In genomic region chr6:149863846-149864577, GRCh38 we compare ENCODE assay signal across 8 cellular contexts. TPM values are rescaled to one million over a fixed set of nuclear protein-coding genes. Genes with fewer than 3 reads are reported as not detected.
DNase-seq lines count a peak whose midpoint lies in the region; ATAC-seq, FAIRE-seq and TF ChIP-seq lines count a peak whose summit lies in the region.

Gene LRP11, minus strand, starts transcription at chr6:149864359. Its CDS starts 339 bp downstream, at chr6:149864020.

- H3K4me1 ChIP-seq in Panc1 (ENCODE audit: control insufficient read depth, insufficient read depth, low read length) (peaks cover 19% of the 10 kb centered on the region), esophagus muscularis mucosa (peaks cover 18 to 31% (median 27%) of the 10 kb centered on the region in 4 donors), muscle layer of duodenum (ENCODE audit: control insufficient read depth in 1 of 2, insufficient read depth in 2 of 2, low read length in 2 of 2) (peaks cover 3 to 10% of the 10 kb centered on the region in 2 donors)

- H3K9me3 ChIP-seq in Panc1 (ENCODE audit: control insufficient read depth, insufficient read depth, low read depth, low read length) (no peaks in the 10 kb centered on the region), esophagus muscularis mucosa (no peaks in the 10 kb centered on the region), muscle layer of duodenum (ENCODE audit: control insufficient read depth in 1 of 2, low read length in 2 of 2) (no peaks in the 10 kb centered on the region)

- peak within 1 kb of the TSS; percentile 74 to 75 for H3K4me3 ChIP-seq in Panc1 (ENCODE audit: low read depth in 2 of 2, low read length in 2 of 2)
- peak within 1 kb of the TSS; percentile 67 to 87 (median 80) for H3K4me3 ChIP-seq in esophagus muscularis mucosa
- peak within 1 kb of the TSS; percentile 70 to 82 for H3K4me3 ChIP-seq in muscle layer of duodenum (ENCODE audit: low read depth in 1 of 2, low read length in 2 of 2)

- no peaks in the 10 kb centered on the region for H3K9me3 Mint-ChIP-seq in IgD-negative memory B cell

- H3K27me3 Mint-ChIP-seq in IgD-negative memory B cell: peaks cover 7% of the 10 kb centered on the region

- CTCF ChIA-PET in Panc1 (lab: Charles Lee): no interaction called here

- BruUV-seq in Panc1 (replicated peaks; lab: Mats Ljungman, UMichigan): no TSS peak

- H3K36me3 Mint-ChIP-seq in IgD-negative memory B cell: peaks cover 1% of the 10 kb centered on the region

- TF ChIP-seq CTCF in D721Med (IDR thresholded peaks at IDR 0.05; ENCODE audit: insufficient read depth, missing control alignments): no peak
- TF ChIP-seq CTCF in Panc1 (IDR thresholded peaks at IDR 0.05): no peak
- TF ChIP-seq CTCF in esophagus muscularis mucosa (IDR thresholded peaks at IDR 0.05): no peak

- H3K27ac Mint-ChIP-seq in IgD-negative memory B cell: peak within 1 kb of the TSS; percentile 60 to 74 (median 67)

- ATAC-seq in GM21576 (IDR thresholded peaks at IDR 0.05; ENCODE audit: unreplicated experiment) (peak; percentile 78), Panc1 (peak; percentile 85)

- FAIRE-seq in D721Med (lab: Jason Lieb, UNC): no peak

- in situ Hi-C loops in Panc1 (cut with HindIII; ENCODE audit: low pct_unique_long_range_greater_than_20kb, low sequenced_read_pairs): no loop called here

- no peak for TF ChIP-seq EP300 in esophagus muscularis mucosa (IDR thresholded peaks at IDR 0.05)

- no peaks in the 10 kb centered on the region for H3K36me3 ChIP-seq in Panc1 (ENCODE audit: control insufficient read depth, insufficient read depth, low read length)
- H3K36me3 ChIP-seq in esophagus muscularis mucosa: no peaks in the 10 kb centered on the region
- no peaks in the 10 kb centered on the region for H3K36me3 ChIP-seq in muscle layer of duodenum (ENCODE audit: control insufficient read depth in 1 of 2, insufficient read depth in 2 of 2, low read length in 2 of 2)

- no peaks in the 10 kb centered on the region for H3K27me3 ChIP-seq in Panc1 (ENCODE audit: control insufficient read depth, insufficient read depth, low read length)
- no peaks in the 10 kb centered on the region for H3K27me3 ChIP-seq in esophagus muscularis mucosa
- H3K27me3 ChIP-seq in muscle layer of duodenum (ENCODE audit: low read depth, low read length): no peaks in the 10 kb centered on the region

- WGBS in esophagus muscularis mucosa: no CpG with 5 or more reads among the region's 95 CpGs

- peaks cover 3 to 10% (median 5%) of the 10 kb centered on the region in 3 donors for H3K4me1 Mint-ChIP-seq in IgD-negative memory B cell

- intact Hi-C loops in Panc1 (cut with micrococcal nuclease; ENCODE audit: unreplicated experiment): loop anchor here (10.0 kb wide), 1 partner anchor 61 kb away; the partner anchor contains the start of gene RAET1G
- intact Hi-C loops in esophagus muscularis mucosa (cut with DNase I): loop anchor here (2.0 kb wide), 1 partner anchor 29 kb away; no protein-coding TSS in a partner anchor

- H3K27ac ChIP-seq in Panc1 (ENCODE audit: low read length) (peak within 1 kb of the TSS; percentile 93), esophagus muscularis mucosa (replicated peaks in 1 of 4) (peak within 1 kb of the TSS; percentile 88 to 95 (median 94)), muscle layer of duodenum (ENCODE audit: low read length) (peak within 1 kb of the TSS; percentile 36)

- H3K4me3 Mint-ChIP-seq in IgD-negative memory B cell: peak within 1 kb of the TSS; percentile 74 to 93 (median 86)

- no peak for TF ChIP-seq POLR2A in esophagus muscularis mucosa (IDR thresholded peaks at IDR 0.05; ENCODE audit: low read depth)

- DNase-seq in D721Med (ENCODE audit: insufficient read length, low spot score) (peak; percentile 85), Panc1 (ENCODE audit: low read depth, low spot score) (no peak), activated T-helper 1 cell treated with Interleukin-2 at 50 U/mL for 16 hours (ENCODE audit: low read depth) (peak; percentile 77), esophagus muscularis mucosa (ENCODE audit: extremely low spot score) (peak; percentile 93)
- peak; percentile 47 for DNase-seq in stimulated activated CD8-positive, alpha-beta memory T cell treated with anti-CD3 and anti-CD28 coated beads, Interleukin-7, amount 100 ng/mL, for 24 hours (ENCODE audit: low read depth)

- POLR2A ChIA-PET in Panc1 (lab: Charles Lee): no interaction called here

RNA-seq across cellular contexts. Expression of gene LRP11, which starts in this region (rescaled TPM):
- 1.7 TPM for polyA plus RNA-seq in IgD-negative memory B cell
- total RNA-seq in Panc1 (2021; ENCODE audit: unreplicated experiment): 151 TPM
- polyA plus RNA-seq in Panc1 (2012; ENCODE audit: insufficient read length): 102 TPM
- total RNA-seq in esophagus muscularis mucosa: 10 to 100 TPM; 15.0 to 29.1 (median 24.0) TPM

Comparison
In these comparisons a context has a peak if more than half of its experiments do, and no peak if none do; other contexts are left out.
1. H3K27ac ChIP-seq: peak in every context shown above with its lines; median percentile 94 in esophagus muscularis mucosa; 93 in Panc1; 36 in muscle layer of duodenum.